1 cellular context compared by ENCODE assay signal in genomic region chr19:41872775-41873647, GRCh38.
A peak's percentile ranks its signal among the peaks of the same experiment; 100 is the strongest.
TF ChIP-seq lines count a peak whose summit lies in the region.

No MANE protein-coding gene starts in this region.

TF ChIP-seq in HEK293, 187 proteins besides CTCF, POLR2A, EP300 and RAD21 (continued from another document):
- TF ChIP-seq MZF1 (tag by site-specific recombination; IDR thresholded peaks at IDR 0.05; ENCODE audit: borderline replicate concordance) (peak; percentile 65; the same call in 1 of the 2 replicates), PRDM2 (tag by site-specific recombination; IDR thresholded peaks at IDR 0.05; ENCODE audit: borderline replicate concordance) (no peak), BCL11A (tag by site-specific recombination; IDR thresholded peaks at IDR 0.05; ENCODE audit: low read depth) (peak; percentile 74), ZNF26 (tag by site-specific recombination; IDR thresholded peaks at IDR 0.05) (no peak), ZNF776 (tag by site-specific recombination; IDR thresholded peaks at IDR 0.05; ENCODE audit: borderline replicate concordance) (no peak), ZEB2 (tag by site-specific recombination; IDR thresholded peaks at IDR 0.05) (0 out of 2 replicates have a peak, but pooled peaks have one; percentile 71)
